In the genomic region with DNA sequence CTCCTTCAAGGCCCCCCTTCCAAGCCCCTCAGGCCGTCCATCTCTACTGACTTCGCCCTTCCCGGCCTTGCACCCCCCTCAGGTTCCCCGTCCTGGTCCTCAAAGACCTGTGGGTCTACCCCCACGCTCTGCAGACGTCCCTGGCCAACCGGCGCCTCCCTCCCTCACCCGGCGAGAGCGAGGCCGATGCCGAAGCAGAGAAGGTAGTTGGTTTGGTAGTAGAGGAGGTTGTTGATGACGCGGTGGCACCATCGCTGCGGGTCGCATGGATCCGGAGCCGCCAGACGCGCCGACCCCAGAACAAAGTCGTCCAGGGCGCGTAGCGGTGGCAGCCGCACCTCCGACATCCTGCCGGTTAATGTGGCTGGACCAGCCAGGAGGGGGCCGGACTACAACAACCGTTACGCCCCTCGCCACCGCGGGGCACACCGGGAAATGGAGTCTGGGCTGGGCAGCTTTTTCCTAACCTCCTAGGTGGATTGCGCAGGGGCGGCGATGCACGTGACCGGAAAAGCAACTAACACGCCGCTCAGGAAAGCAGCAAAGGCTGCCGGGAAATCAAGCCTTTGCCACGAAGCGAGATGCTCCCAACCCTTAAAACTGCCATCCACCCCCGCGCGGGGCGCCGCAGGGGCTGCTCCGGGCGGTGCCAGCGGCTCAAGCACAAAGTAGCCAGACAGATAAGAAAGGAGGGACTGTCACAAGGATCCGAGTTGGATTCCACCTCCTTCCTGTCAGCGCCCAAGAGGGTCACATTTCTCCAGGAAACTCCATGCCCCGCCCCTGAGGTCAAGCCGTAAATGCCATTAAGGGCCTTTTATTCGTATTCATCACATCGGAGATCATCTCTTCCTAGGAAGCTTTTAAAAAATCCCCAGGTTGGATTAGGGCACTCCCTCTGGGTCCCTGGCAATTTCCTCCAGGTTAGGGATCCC, we compare ENCODE assay signal across 8 cellular contexts. TPM values are rescaled to one million over a fixed set of nuclear protein-coding genes. Genes with fewer than 3 reads are reported as not detected.
A peak's percentile ranks its signal among the peaks of the same experiment; 100 is the strongest.
DNase-seq lines count a peak whose midpoint lies in the region; ATAC-seq and TF ChIP-seq lines count a peak whose summit lies in the region.

A gene with protein sequence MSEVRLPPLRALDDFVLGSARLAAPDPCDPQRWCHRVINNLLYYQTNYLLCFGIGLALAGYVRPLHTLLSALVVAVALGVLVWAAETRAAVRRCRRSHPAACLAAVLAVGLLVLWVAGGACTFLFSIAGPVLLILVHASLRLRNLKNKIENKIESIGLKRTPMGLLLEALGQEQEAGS (minus strand): TSS at position 362 of the 935 bp plus-strand sequence. CDS start 15 bp downstream, at position 347.

- H3K9me3 Mint-ChIP-seq in activated naive CD8-positive, alpha-beta T cell treated with anti-CD3 and anti-CD28 coated beads, Interleukin-2, amount 10 ng/mL, durations not matched to agents 7 days and 5 days, result no peaks in the 10 kb centered on the region

- ATAC-seq in GM21786 (IDR thresholded peaks at IDR 0.05; ENCODE audit: unreplicated experiment), result peak; percentile 93
- peak; percentile 97 for ATAC-seq in SK-N-SH treated with all-trans-retinoic acid at 6 μM for 48 hours
- peak; percentile 96 for ATAC-seq in activated naive CD8-positive, alpha-beta T cell treated with anti-CD3 and anti-CD28 coated beads, Interleukin-2, amount 10 ng/mL, durations not matched to agents 7 days and 5 days (ENCODE audit: low read depth)
- ATAC-seq in omental fat pad (ENCODE audit: low FRiP score), result peak; percentile 82

- TF ChIP-seq CTCF in omental fat pad (IDR thresholded peaks at IDR 0.05), result no peak
- TF ChIP-seq CTCF in testis (IDR thresholded peaks at IDR 0.05), result no peak

- DNase-seq in DMS153 (lab: John Stamatoyannopoulos, UW) (peak; percentile 69), NAMALWA (ENCODE audit: low spot score) (peak; percentile 89), glomerular visceral epithelial cell (ENCODE audit: extremely low spot score) (peak; percentile 87), omental fat pad (ENCODE audit: low spot score) (peak; percentile 89), testis (peak; percentile 95)
- DNase-seq in activated naive CD8-positive, alpha-beta T cell treated with anti-CD3 and anti-CD28 coated beads, Interleukin-2, amount 10 ng/mL, durations not matched to agents 7 days and 5 days, result peak; percentile 85

- peaks cover 4% of the 10 kb centered on the region for H3K36me3 Mint-ChIP-seq in activated naive CD8-positive, alpha-beta T cell treated with anti-CD3 and anti-CD28 coated beads, Interleukin-2, amount 10 ng/mL, durations not matched to agents 7 days and 5 days

- intact Hi-C loops in testis (cut with DNase I; ENCODE audit: low total_unique reads), result no loop called here

- H3K27ac Mint-ChIP-seq in activated naive CD8-positive, alpha-beta T cell treated with anti-CD3 and anti-CD28 coated beads, Interleukin-2, amount 10 ng/mL, durations not matched to agents 7 days and 5 days, result peak within 1 kb of the TSS; percentile 84

- no peaks in the 10 kb centered on the region for H3K27me3 ChIP-seq in testis

- peak within 1 kb of the TSS in 1 of 2 donors; percentile 72 for H3K27ac ChIP-seq in testis

- H3K27me3 Mint-ChIP-seq in activated naive CD8-positive, alpha-beta T cell treated with anti-CD3 and anti-CD28 coated beads, Interleukin-2, amount 10 ng/mL, durations not matched to agents 7 days and 5 days, result no peaks in the 10 kb centered on the region

- H3K4me1 ChIP-seq in testis, result peaks cover 4% of the 10 kb centered on the region

- TF ChIP-seq POLR2A in testis (IDR thresholded peaks at IDR 0.05), result no peak

- peak within 1 kb of the TSS; percentile 49 to 64 for H3K4me3 ChIP-seq in testis

- POLR2A ChIA-PET in activated naive CD8-positive, alpha-beta T cell treated with anti-CD3 and anti-CD28 coated beads, Interleukin-2, amount 10 ng/mL, durations not matched to agents 7 days and 5 days (lab: Charles Lee), result interaction anchor here (1.0 kb wide), 1 partner anchor 72 kb away, joined by 3 read pairs; a partner anchor contains a TSS

- no peaks in the 10 kb centered on the region for H3K9me3 ChIP-seq in testis

- peaks cover 13% of the 10 kb centered on the region for H3K4me1 Mint-ChIP-seq in activated naive CD8-positive, alpha-beta T cell treated with anti-CD3 and anti-CD28 coated beads, Interleukin-2, amount 10 ng/mL, durations not matched to agents 7 days and 5 days

- H3K4me3 Mint-ChIP-seq in activated naive CD8-positive, alpha-beta T cell treated with anti-CD3 and anti-CD28 coated beads, Interleukin-2, amount 10 ng/mL, durations not matched to agents 7 days and 5 days, result peak within 1 kb of the TSS; percentile 90

- 0 to 3% methylated on average over 4 to 32 of the region's 61 CpGs for WGBS in testis, 2 donors

- no peaks in the 10 kb centered on the region for H3K36me3 ChIP-seq in testis (ENCODE audit: low read depth, missing control alignments)

TF ChIP-seq in SK-N-SH treated with all-trans-retinoic acid at 6 μM for 48 hours, 23 proteins besides CTCF, POLR2A, EP300 and RAD21 (continues in another document):
- no peak for TF ChIP-seq ZNF70 (CRISPR knock-in tag; IDR thresholded peaks at IDR 0.05)
- TF ChIP-seq ZNF8 (CRISPR knock-in tag; IDR thresholded peaks at IDR 0.05), result no peak
- TF ChIP-seq ESRRG (CRISPR knock-in tag; IDR thresholded peaks at IDR 0.05), result no peak
- TF ChIP-seq OSR1 (CRISPR knock-in tag; IDR thresholded peaks at IDR 0.05), result 0 out of 2 replicates have a peak, but pooled peaks have one; percentile 18
- no peak for TF ChIP-seq ISL1 (CRISPR knock-in tag; IDR thresholded peaks at IDR 0.05)
- peak; percentile 94; the same call in 1 of the 2 replicates for TF ChIP-seq CSDC2 (CRISPR knock-in tag; IDR thresholded peaks at IDR 0.05)
- no peak for TF ChIP-seq ZC3H10 (CRISPR knock-in tag; IDR thresholded peaks at IDR 0.05)
- no peak for TF ChIP-seq ARNTL (CRISPR knock-in tag; IDR thresholded peaks at IDR 0.05; ENCODE audit: borderline replicate concordance, low read depth)
- no peak for TF ChIP-seq RARB (CRISPR knock-in tag; IDR thresholded peaks at IDR 0.05)
- peak; percentile 56; the same call in 1 of the 2 replicates for TF ChIP-seq TOX (CRISPR knock-in tag; IDR thresholded peaks at IDR 0.05; ENCODE audit: borderline replicate concordance)
- TF ChIP-seq, protein P1, sequence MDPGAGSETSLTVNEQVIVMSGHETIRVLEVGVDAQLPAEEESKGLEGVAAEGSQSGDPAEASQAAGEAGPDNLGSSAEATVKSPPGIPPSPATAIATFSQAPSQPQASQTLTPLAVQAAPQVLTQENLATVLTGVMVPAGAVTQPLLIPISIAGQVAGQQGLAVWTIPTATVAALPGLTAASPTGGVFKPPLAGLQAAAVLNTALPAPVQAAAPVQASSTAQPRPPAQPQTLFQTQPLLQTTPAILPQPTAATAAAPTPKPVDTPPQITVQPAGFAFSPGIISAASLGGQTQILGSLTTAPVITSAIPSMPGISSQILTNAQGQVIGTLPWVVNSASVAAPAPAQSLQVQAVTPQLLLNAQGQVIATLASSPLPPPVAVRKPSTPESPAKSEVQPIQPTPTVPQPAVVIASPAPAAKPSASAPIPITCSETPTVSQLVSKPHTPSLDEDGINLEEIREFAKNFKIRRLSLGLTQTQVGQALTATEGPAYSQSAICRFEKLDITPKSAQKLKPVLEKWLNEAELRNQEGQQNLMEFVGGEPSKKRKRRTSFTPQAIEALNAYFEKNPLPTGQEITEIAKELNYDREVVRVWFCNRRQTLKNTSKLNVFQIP (CRISPR knock-in tag; IDR thresholded peaks at IDR 0.05; ENCODE audit: borderline replicate concordance, low read depth), result no peak
- TF ChIP-seq BACH2 (CRISPR knock-in tag; IDR thresholded peaks at IDR 0.05; ENCODE audit: borderline replicate concordance), result no peak
- TF ChIP-seq, protein P2, sequence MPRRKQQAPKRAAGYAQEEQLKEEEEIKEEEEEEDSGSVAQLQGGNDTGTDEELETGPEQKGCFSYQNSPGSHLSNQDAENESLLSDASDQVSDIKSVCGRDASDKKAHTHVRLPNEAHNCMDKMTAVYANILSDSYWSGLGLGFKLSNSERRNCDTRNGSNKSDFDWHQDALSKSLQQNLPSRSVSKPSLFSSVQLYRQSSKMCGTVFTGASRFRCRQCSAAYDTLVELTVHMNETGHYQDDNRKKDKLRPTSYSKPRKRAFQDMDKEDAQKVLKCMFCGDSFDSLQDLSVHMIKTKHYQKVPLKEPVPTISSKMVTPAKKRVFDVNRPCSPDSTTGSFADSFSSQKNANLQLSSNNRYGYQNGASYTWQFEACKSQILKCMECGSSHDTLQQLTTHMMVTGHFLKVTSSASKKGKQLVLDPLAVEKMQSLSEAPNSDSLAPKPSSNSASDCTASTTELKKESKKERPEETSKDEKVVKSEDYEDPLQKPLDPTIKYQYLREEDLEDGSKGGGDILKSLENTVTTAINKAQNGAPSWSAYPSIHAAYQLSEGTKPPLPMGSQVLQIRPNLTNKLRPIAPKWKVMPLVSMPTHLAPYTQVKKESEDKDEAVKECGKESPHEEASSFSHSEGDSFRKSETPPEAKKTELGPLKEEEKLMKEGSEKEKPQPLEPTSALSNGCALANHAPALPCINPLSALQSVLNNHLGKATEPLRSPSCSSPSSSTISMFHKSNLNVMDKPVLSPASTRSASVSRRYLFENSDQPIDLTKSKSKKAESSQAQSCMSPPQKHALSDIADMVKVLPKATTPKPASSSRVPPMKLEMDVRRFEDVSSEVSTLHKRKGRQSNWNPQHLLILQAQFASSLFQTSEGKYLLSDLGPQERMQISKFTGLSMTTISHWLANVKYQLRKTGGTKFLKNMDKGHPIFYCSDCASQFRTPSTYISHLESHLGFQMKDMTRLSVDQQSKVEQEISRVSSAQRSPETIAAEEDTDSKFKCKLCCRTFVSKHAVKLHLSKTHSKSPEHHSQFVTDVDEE (CRISPR knock-in tag; IDR thresholded peaks at IDR 0.05), result peak; percentile 81
- TF ChIP-seq GLIS3 (CRISPR knock-in tag; IDR thresholded peaks at IDR 0.05), result no peak
- peak; percentile 70; the same call in 1 of the 2 replicates for TF ChIP-seq ZFP3 (CRISPR knock-in tag; IDR thresholded peaks at IDR 0.05)
- TF ChIP-seq SNAI2 (CRISPR knock-in tag; IDR thresholded peaks at IDR 0.05), result peak; percentile 95
- no peak for TF ChIP-seq PPARA (CRISPR knock-in tag; IDR thresholded peaks at IDR 0.05; ENCODE audit: borderline replicate concordance)

RNA-seq across cellular contexts. Expression of the gene that starts here (rescaled TPM):
- 10 to 100 TPM; 23.8 to 23.9 TPM for total RNA-seq in activated naive CD8-positive, alpha-beta T cell treated with anti-CD3 and anti-CD28 coated beads, Interleukin-2, amount 10 ng/mL, durations not matched to agents 7 days and 5 days
- total RNA-seq in omental fat pad, result 10 to 100 TPM in 3 of 4 donors, 1 to 10 TPM in 1; 7.8 to 17.3 (median 12.3) TPM
- 10 to 100 TPM; 43.7 to 58.7 TPM for total RNA-seq in testis
- polyA plus RNA-seq in testis (ENCODE audit: insufficient read depth, low read depth, low replicate concordance), result 60.9 TPM
